In genomic region chr17:43559161-43559816, GRCh38 we compare ENCODE assay signal across 19 cellular contexts. TPM values are rescaled to one million over a fixed set of nuclear protein-coding genes. Genes with fewer than 3 reads are reported as not detected.
DNase-seq lines count a peak whose midpoint lies in the region; ATAC-seq and TF ChIP-seq lines count a peak whose summit lies in the region.
"Had no signal": no experiment of that assay in that cellular context is flagged by ENCODE, and none has a peak within 500 bp of the region (broad histone marks: within the 10 kb centered on the region; RNA-seq: fewer than 3 reads in every experiment).

No MANE protein-coding gene starts in this region.

- H3K4me3 Mint-ChIP-seq in WTC11 (no peak overlapping the region), progenitor cell of endocrine pancreas (ENCODE audit: low read depth) (no peak overlapping the region)
- no peak overlapping the region for H3K4me3 Mint-ChIP-seq in activated CD4-positive, alpha-beta T cell treated with anti-CD3 and anti-CD28 coated beads, Interleukin-2, amount 10 ng/mL, durations not matched to agents 24 days and 14 days

- H3K36me3 ChIP-seq in GM23248 (ENCODE audit: low read depth) = no peaks in the 10 kb centered on the region
- H3K36me3 ChIP-seq in left ventricle myocardium inferior = no peaks in the 10 kb centered on the region
- no peaks in the 10 kb centered on the region for H3K36me3 ChIP-seq in Karpas-422 (ENCODE audit: insufficient read depth, low read length)
- H3K36me3 ChIP-seq: SJSA1 had no signal

- H3K4me2 ChIP-seq in GM23248 (ENCODE audit: unreplicated experiment) (no peak overlapping the region), Karpas-422 (ENCODE audit: low read depth, low read length, poor library complexity, severe bottlenecking) (no peak overlapping the region)

- H3K27ac ChIP-seq in GM23248 (no peak overlapping the region), left ventricle myocardium inferior (replicated peaks) (peak overlapping the region; percentile 30), Karpas-422 (ENCODE audit: low read length) (no peak overlapping the region)
- H3K27ac ChIP-seq: RWPE1, SJSA1 had no signal

- H3K79me2 ChIP-seq in GM23248 (ENCODE audit: insufficient read depth) (no peaks in the 10 kb centered on the region), Karpas-422 (ENCODE audit: low read length) (no peaks in the 10 kb centered on the region)

- H2AFZ ChIP-seq in GM23248 (no peak overlapping the region), Karpas-422 (ENCODE audit: low read length) (no peak overlapping the region)

- POLR2A ChIA-PET in WTC11 (lab: Charles Lee) = no interaction called here

- in situ Hi-C loops in GM23248 (cut with MboI) = no loop called here

- intact Hi-C loops in left ventricle myocardium inferior (cut with micrococcal nuclease) = no loop called here
- intact Hi-C loops in activated CD4-positive, alpha-beta T cell treated with anti-CD3 and anti-CD28 coated beads, Interleukin-2, amount 10 ng/mL, durations not matched to agents 24 days and 14 days (cut with micrococcal nuclease) = no loop called here

- H3K9me3 Mint-ChIP-seq in WTC11 (no peaks in the 10 kb centered on the region), progenitor cell of endocrine pancreas (ENCODE audit: low read depth) (no peaks in the 10 kb centered on the region)
- no peaks in the 10 kb centered on the region for H3K9me3 Mint-ChIP-seq in activated CD4-positive, alpha-beta T cell treated with anti-CD3 and anti-CD28 coated beads, Interleukin-2, amount 10 ng/mL, durations not matched to agents 24 days and 14 days

- TF ChIP-seq CTCF in WTC11 (IDR thresholded peaks at IDR 0.05) = no peak
- TF ChIP-seq CTCF in left ventricle myocardium inferior (IDR thresholded peaks at IDR 0.05; ENCODE audit: borderline replicate concordance) = no peak
- TF ChIP-seq CTCF in progenitor cell of endocrine pancreas (IDR thresholded peaks at IDR 0.05; ENCODE audit: unreplicated experiment) = no peak

- H3K36me3 Mint-ChIP-seq in WTC11 (no peaks in the 10 kb centered on the region), progenitor cell of endocrine pancreas (ENCODE audit: insufficient read depth) (no peaks in the 10 kb centered on the region)
- H3K36me3 Mint-ChIP-seq in activated CD4-positive, alpha-beta T cell treated with anti-CD3 and anti-CD28 coated beads, Interleukin-2, amount 10 ng/mL, durations not matched to agents 24 days and 14 days (ENCODE audit: low read depth) = no peaks in the 10 kb centered on the region
- H3K36me3 Mint-ChIP-seq: CD14-positive monocyte had no signal

- no peaks in the 10 kb centered on the region for H3K9me2 ChIP-seq in GM23248 (ENCODE audit: insufficient read depth)
- H3K9me2 ChIP-seq in Karpas-422 (replicated peaks; ENCODE audit: insufficient read depth, low read length) = no peaks in the 10 kb centered on the region

- DNase-seq in GM23248 (peak; percentile 29), WTC11 (ENCODE audit: low spot score) (no peak), left ventricle myocardium inferior (no peak), progenitor cell of endocrine pancreas (ENCODE audit: low spot score, unreplicated experiment) (no peak), iPS-NIHi11 (ENCODE audit: low spot score) (no peak), Karpas-422 (no peak), pons (ENCODE audit: low spot score) (no peak)
- no peak for DNase-seq in activated CD4-positive, alpha-beta T cell treated with anti-CD3 and anti-CD28 coated beads, Interleukin-2, amount 10 ng/mL, durations not matched to agents 24 days and 14 days
- DNase-seq: COR-L47, DMS153, GF-D8, NCI-H1105 treated with DMSO at 0.1 percent for 48 hours, NCI-H1694, NCI-H524, NCI-H82 had no signal

- ATAC-seq in WTC11 = no peak
- ATAC-seq: K562 had no signal

- H3K4me3 ChIP-seq in GM23248 (no peak overlapping the region), left ventricle myocardium inferior (no peak overlapping the region), Karpas-422 (ENCODE audit: low read length) (no peak overlapping the region)
- H3K4me3 ChIP-seq: K562, SJSA1 had no signal

- peaks cover 7% of the 10 kb centered on the region for H3K27me3 Mint-ChIP-seq in WTC11 (ENCODE audit: low read depth)
- peaks cover 25% of the 10 kb centered on the region for H3K27me3 Mint-ChIP-seq in progenitor cell of endocrine pancreas
- peaks cover 29% of the 10 kb centered on the region for H3K27me3 Mint-ChIP-seq in activated CD4-positive, alpha-beta T cell treated with anti-CD3 and anti-CD28 coated beads, Interleukin-2, amount 10 ng/mL, durations not matched to agents 24 days and 14 days

- H3K27ac Mint-ChIP-seq in WTC11 = no peak overlapping the region
- peak overlapping the region; percentile 12 for H3K27ac Mint-ChIP-seq in progenitor cell of endocrine pancreas
- H3K27ac Mint-ChIP-seq in activated CD4-positive, alpha-beta T cell treated with anti-CD3 and anti-CD28 coated beads, Interleukin-2, amount 10 ng/mL, durations not matched to agents 24 days and 14 days = no peak overlapping the region

- no peaks in the 10 kb centered on the region for H4K20me1 ChIP-seq in GM23248 (ENCODE audit: insufficient read depth)
- H4K20me1 ChIP-seq in Karpas-422 (ENCODE audit: insufficient read depth, low read depth, low read length) = no peaks in the 10 kb centered on the region

- H3K27me3 ChIP-seq in GM23248 (replicated peaks; ENCODE audit: insufficient read depth) (no peaks in the 10 kb centered on the region; the same call in 1 of the 2 replicates), left ventricle myocardium inferior (ENCODE audit: low read depth) (no peaks in the 10 kb centered on the region), Karpas-422 (ENCODE audit: low read length) (no peaks in the 10 kb centered on the region)
- H3K27me3 ChIP-seq: SJSA1 had no signal

- H3K4me1 Mint-ChIP-seq in WTC11 (peaks cover 50% of the 10 kb centered on the region), progenitor cell of endocrine pancreas (ENCODE audit: low read depth) (peaks cover 37% of the 10 kb centered on the region)
- H3K4me1 Mint-ChIP-seq in activated CD4-positive, alpha-beta T cell treated with anti-CD3 and anti-CD28 coated beads, Interleukin-2, amount 10 ng/mL, durations not matched to agents 24 days and 14 days = peaks cover 5% of the 10 kb centered on the region

- CTCF ChIA-PET in WTC11 (lab: Charles Lee) = interaction anchor here (1.1 to 2.2 kb wide), 4 partner anchors 15 to 114 kb away, joined by 4 to 9 read pairs (median 5); partner anchors contain the start of gene DHX8

- H3K4me1 ChIP-seq in GM23248 (ENCODE audit: insufficient read depth) = peaks cover 9% of the 10 kb centered on the region
- peaks cover 17% of the 10 kb centered on the region for H3K4me1 ChIP-seq in left ventricle myocardium inferior
- H3K4me1 ChIP-seq in Karpas-422 (ENCODE audit: low read length) = no peaks in the 10 kb centered on the region
- H3K4me1 ChIP-seq: SJSA1 had no signal

- H3K9me3 ChIP-seq in GM23248 (ENCODE audit: low read depth) (no peaks in the 10 kb centered on the region), left ventricle myocardium inferior (replicated peaks) (no peaks in the 10 kb centered on the region), Karpas-422 (ENCODE audit: low read length) (no peaks in the 10 kb centered on the region)
- H3K9me3 ChIP-seq: SJSA1 had no signal

- H3F3A ChIP-seq in GM23248 (ENCODE audit: insufficient read depth) = peaks cover 5% of the 10 kb centered on the region

- WGBS in GM23248 (ENCODE audit: low coverage in 1 of 2, low lambda C conversion rate in 2 of 2, missing lambda C conversion rate in 2 of 2), 2 experiments = 59 to 66% methylated on average over 7 of the region's 7 CpGs

- H3K9ac ChIP-seq in GM23248 (no peak overlapping the region), Karpas-422 (ENCODE audit: low read length) (no peak overlapping the region)

TF ChIP-seq in WTC11, 78 proteins besides CTCF, POLR2A, EP300 and RAD21:
- TF ChIP-seq GABPB1 (CRISPR knock-in tag; IDR thresholded peaks at IDR 0.05) = 0 out of 2 replicates have a peak, but pooled peaks have one; percentile 23
- no peak for TF ChIP-seq ZBTB43 (CRISPR knock-in tag; IDR thresholded peaks at IDR 0.05)

RNA-seq across cellular contexts. Expression of gene ETV4, which starts 13.1 kb away (rescaled TPM):
- total RNA-seq in GM23248 (2014; rRNA removed; shearing (Covaris generic)) = 2.1 and 3.5 TPM in 2 replicates
- 2.6 and 2.8 TPM in 2 replicates for polyA plus RNA-seq in GM23248 (2016; fragmentation: Nextera tagmentation; extraction: Ambion mirVana)
- total RNA-seq in WTC11 (2021) (147 to 195 TPM (median 147 TPM) in 3 replicates), left ventricle myocardium inferior (0.60 TPM), progenitor cell of endocrine pancreas (79.5 and 84.3 TPM in 2 replicates)
- total RNA-seq in activated CD4-positive, alpha-beta T cell treated with anti-CD3 and anti-CD28 coated beads, Interleukin-2, amount 10 ng/mL, durations not matched to agents 24 days and 14 days = 7.7 and 8.3 TPM in 2 replicates
- total RNA-seq in Karpas-422 (2014; rRNA removed; shearing (Covaris generic); ENCODE audit: low replicate concordance) = 55.5 and 69.1 TPM in 2 replicates
- polyA plus RNA-seq: CD14-positive monocyte had no signal
